ENCODE assay signal across 8 cellular contexts in the genomic region with DNA sequence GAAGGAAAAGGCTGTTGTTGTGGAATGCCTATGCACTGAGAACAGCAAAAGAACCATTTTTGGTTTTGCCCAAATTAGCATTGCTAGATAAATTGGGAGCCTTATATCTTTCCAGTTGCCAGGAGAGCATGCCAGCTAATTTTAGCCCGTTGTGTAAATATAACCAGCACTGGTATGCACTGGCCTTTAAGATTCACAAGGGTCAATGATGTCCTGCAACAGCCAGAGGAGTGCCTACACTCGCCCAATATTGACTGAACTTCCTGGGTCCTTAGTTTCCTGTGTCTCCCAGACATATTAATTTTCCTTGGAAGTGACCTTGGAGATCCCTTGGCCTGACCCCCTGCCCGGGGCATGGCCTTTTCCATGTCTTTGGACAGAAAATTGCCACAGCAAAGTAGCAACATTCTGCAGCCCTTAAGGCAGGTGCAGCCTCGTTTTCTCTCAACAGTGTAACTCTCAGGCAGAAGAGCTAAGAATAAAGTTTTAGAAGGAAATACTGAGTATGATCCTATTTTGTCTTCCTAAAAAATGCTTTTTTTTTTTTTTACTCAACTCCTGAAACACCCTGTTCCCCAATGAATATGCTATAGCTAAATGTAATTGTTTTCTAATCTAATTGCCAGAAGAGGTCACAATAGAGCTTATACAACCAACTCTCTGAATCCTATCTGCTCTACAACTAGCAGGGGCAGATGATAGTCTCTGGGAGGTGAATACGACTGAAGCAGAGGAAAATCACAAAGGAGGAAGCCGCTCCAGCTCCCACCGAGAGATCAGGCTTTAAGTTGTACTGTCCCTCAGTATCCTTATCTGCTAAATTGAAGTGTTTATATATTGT.
DNase-seq lines count a peak whose midpoint lies in the region; ATAC-seq and TF ChIP-seq lines count a peak whose summit lies in the region.

No MANE protein-coding gene starts in this region.

- intact Hi-C loops in vagina (cut with DNase I) = no loop called here
- intact Hi-C loops in activated T-helper 1 cell treated with anti-CD3 and anti-CD28 coated beads, Interleukin-12 subunit alpha, Interleukin-12 subunit beta, Interleukin-2, Interleukin-4 antibody, amounts not matched to agents 30 ng/mL and 10 ng/mL and 1 ng/mL, durations not matched to agents 14 hours and 24 hours and 36 hours (cut with micrococcal nuclease) = loop anchor here (1.0 to 10.0 kb wide), 3 partner anchors 82 to 174 kb away; no protein-coding TSS in a partner anchor

- H3K4me3 Mint-ChIP-seq in CD4-positive, CD25-positive, alpha-beta regulatory T cell = no peak overlapping the region
- no peak overlapping the region for H3K4me3 Mint-ChIP-seq in activated naive CD8-positive, alpha-beta T cell treated with anti-CD3 and anti-CD28 coated beads for 36 hours
- H3K4me3 Mint-ChIP-seq in activated T-helper 1 cell treated with anti-CD3 and anti-CD28 coated beads, Interleukin-12 subunit alpha, Interleukin-12 subunit beta, Interleukin-2, Interleukin-4 antibody, amounts not matched to agents 30 ng/mL and 10 ng/mL and 1 ng/mL, durations not matched to agents 14 hours and 24 hours and 36 hours = no peak overlapping the region

- no peak for TF ChIP-seq EP300 in Ishikawa (IDR thresholded peaks at IDR 0.05; ENCODE audit: borderline replicate concordance)

- H3K27ac ChIP-seq in CD4-positive, CD25-positive, alpha-beta regulatory T cell (ENCODE audit: insufficient read depth, low read length, poor library complexity, severe bottlenecking) = no peak overlapping the region
- H3K27ac ChIP-seq in vagina = no peak overlapping the region

- TF ChIP-seq CTCF in astrocyte of the spinal cord (IDR thresholded peaks at IDR 0.05; ENCODE audit: low read depth, low read length) (no peak), vagina (IDR thresholded peaks at IDR 0.05) (no peak)

- H3K27me3 ChIP-seq in CD4-positive, CD25-positive, alpha-beta regulatory T cell (ENCODE audit: control insufficient read depth, insufficient read depth, low read length) = peaks cover 7% of the 10 kb centered on the region
- H3K27me3 ChIP-seq in vagina = no peaks in the 10 kb centered on the region

- peak in 2 of 3 donors; percentile 26 to 38 for DNase-seq in CD4-positive, CD25-positive, alpha-beta regulatory T cell
- DNase-seq in astrocyte of the spinal cord (ENCODE audit: low read depth, low spot score) (peak; percentile 22), kidney tubule cell (ENCODE audit: low spot score) (peak; percentile 14), vagina (ENCODE audit: extremely low spot score in 2 of 2) (no peak)
- DNase-seq in activated naive CD8-positive, alpha-beta T cell treated with anti-CD3 and anti-CD28 coated beads for 36 hours = no peak
- no peak for DNase-seq in activated T-helper 1 cell treated with anti-CD3 and anti-CD28 coated beads, Interleukin-12 subunit alpha, Interleukin-12 subunit beta, Interleukin-2, Interleukin-4 antibody, amounts not matched to agents 30 ng/mL and 10 ng/mL and 1 ng/mL, durations not matched to agents 14 hours and 24 hours and 36 hours (ENCODE audit: low spot score)

- ATAC-seq in CD4-positive, CD25-positive, alpha-beta regulatory T cell (ENCODE audit: low read depth in 2 of 2) = peak; percentile 52 to 60
- ATAC-seq in HG02840 (IDR thresholded peaks at IDR 0.05; ENCODE audit: low FRiP score, unreplicated experiment) = no peak

- no peak overlapping the region for H3K4me3 ChIP-seq in CD4-positive, CD25-positive, alpha-beta regulatory T cell (ENCODE audit: low read depth, low read length)
- H3K4me3 ChIP-seq in astrocyte of the spinal cord (ENCODE audit: low read depth, low read length) (no peak overlapping the region), vagina (no peak overlapping the region)

- no peak for TF ChIP-seq POLR2A in vagina (IDR thresholded peaks at IDR 0.05)

- H3K27ac Mint-ChIP-seq in CD4-positive, CD25-positive, alpha-beta regulatory T cell = no peak overlapping the region
- no peak overlapping the region for H3K27ac Mint-ChIP-seq in activated naive CD8-positive, alpha-beta T cell treated with anti-CD3 and anti-CD28 coated beads for 36 hours
- no peak overlapping the region for H3K27ac Mint-ChIP-seq in activated T-helper 1 cell treated with anti-CD3 and anti-CD28 coated beads, Interleukin-12 subunit alpha, Interleukin-12 subunit beta, Interleukin-2, Interleukin-4 antibody, amounts not matched to agents 30 ng/mL and 10 ng/mL and 1 ng/mL, durations not matched to agents 14 hours and 24 hours and 36 hours

- H3K36me3 Mint-ChIP-seq in CD4-positive, CD25-positive, alpha-beta regulatory T cell = no peaks in the 10 kb centered on the region
- H3K36me3 Mint-ChIP-seq in activated naive CD8-positive, alpha-beta T cell treated with anti-CD3 and anti-CD28 coated beads for 36 hours = no peaks in the 10 kb centered on the region
- H3K36me3 Mint-ChIP-seq in activated T-helper 1 cell treated with anti-CD3 and anti-CD28 coated beads, Interleukin-12 subunit alpha, Interleukin-12 subunit beta, Interleukin-2, Interleukin-4 antibody, amounts not matched to agents 30 ng/mL and 10 ng/mL and 1 ng/mL, durations not matched to agents 14 hours and 24 hours and 36 hours (ENCODE audit: low read depth) = no peaks in the 10 kb centered on the region

- H3K27me3 Mint-ChIP-seq in CD4-positive, CD25-positive, alpha-beta regulatory T cell = peaks cover 24% of the 10 kb centered on the region
- no peaks in the 10 kb centered on the region for H3K27me3 Mint-ChIP-seq in activated naive CD8-positive, alpha-beta T cell treated with anti-CD3 and anti-CD28 coated beads for 36 hours
- peaks cover 7% of the 10 kb centered on the region for H3K27me3 Mint-ChIP-seq in activated T-helper 1 cell treated with anti-CD3 and anti-CD28 coated beads, Interleukin-12 subunit alpha, Interleukin-12 subunit beta, Interleukin-2, Interleukin-4 antibody, amounts not matched to agents 30 ng/mL and 10 ng/mL and 1 ng/mL, durations not matched to agents 14 hours and 24 hours and 36 hours (ENCODE audit: insufficient read depth)

- TF ChIP-seq RAD21 in Ishikawa (IDR thresholded peaks at IDR 0.05; ENCODE audit: low read depth) = peak; percentile 41

- no peaks in the 10 kb centered on the region for H3K36me3 ChIP-seq in CD4-positive, CD25-positive, alpha-beta regulatory T cell (ENCODE audit: control insufficient read depth, insufficient read depth, low read length)
- H3K36me3 ChIP-seq in vagina = no peaks in the 10 kb centered on the region

- H3K9me3 Mint-ChIP-seq in CD4-positive, CD25-positive, alpha-beta regulatory T cell = peaks cover 0 to 2% (median under 1%) of the 10 kb centered on the region in 7 donors
- H3K9me3 Mint-ChIP-seq in activated naive CD8-positive, alpha-beta T cell treated with anti-CD3 and anti-CD28 coated beads for 36 hours = peaks cover 3% of the 10 kb centered on the region
- peaks cover under 1% of the 10 kb centered on the region for H3K9me3 Mint-ChIP-seq in activated T-helper 1 cell treated with anti-CD3 and anti-CD28 coated beads, Interleukin-12 subunit alpha, Interleukin-12 subunit beta, Interleukin-2, Interleukin-4 antibody, amounts not matched to agents 30 ng/mL and 10 ng/mL and 1 ng/mL, durations not matched to agents 14 hours and 24 hours and 36 hours

- no peaks in the 10 kb centered on the region for H3K4me1 ChIP-seq in CD4-positive, CD25-positive, alpha-beta regulatory T cell (ENCODE audit: control insufficient read depth, insufficient read depth, low read length, poor library complexity, severe bottlenecking)
- no peaks in the 10 kb centered on the region for H3K4me1 ChIP-seq in vagina

- H3K9me3 ChIP-seq in CD4-positive, CD25-positive, alpha-beta regulatory T cell (ENCODE audit: control insufficient read depth in 2 of 2, low read length in 2 of 2) = no peaks in the 10 kb centered on the region
- no peaks in the 10 kb centered on the region for H3K9me3 ChIP-seq in vagina

- in situ Hi-C loops in astrocyte of the spinal cord (cut with HindIII; ENCODE audit: low sequenced_read_pairs) = no loop called here

- H3K4me1 Mint-ChIP-seq in CD4-positive, CD25-positive, alpha-beta regulatory T cell = no peaks in the 10 kb centered on the region
- H3K4me1 Mint-ChIP-seq in activated naive CD8-positive, alpha-beta T cell treated with anti-CD3 and anti-CD28 coated beads for 36 hours = no peaks in the 10 kb centered on the region
- H3K4me1 Mint-ChIP-seq in activated T-helper 1 cell treated with anti-CD3 and anti-CD28 coated beads, Interleukin-12 subunit alpha, Interleukin-12 subunit beta, Interleukin-2, Interleukin-4 antibody, amounts not matched to agents 30 ng/mL and 10 ng/mL and 1 ng/mL, durations not matched to agents 14 hours and 24 hours and 36 hours (ENCODE audit: low read depth) = no peaks in the 10 kb centered on the region

TF ChIP-seq in Ishikawa, 13 proteins besides CTCF, POLR2A, EP300 and RAD21:
- no peak for TF ChIP-seq CEBPB (IDR thresholded peaks at IDR 0.05)
- TF ChIP-seq EGR1 (IDR thresholded peaks at IDR 0.05) = no peak
- TF ChIP-seq TEAD4 (IDR thresholded peaks at IDR 0.05) = no peak
- no peak for TF ChIP-seq USF1 (IDR thresholded peaks at IDR 0.05)
- TF ChIP-seq YY1 (IDR thresholded peaks at IDR 0.05; ENCODE audit: low read depth) = no peak

Comparison
In these comparisons a context has a peak if more than half of its experiments do, and no peak if none do; other contexts are left out.
1. DNase-seq: peak in CD4-positive, CD25-positive, alpha-beta regulatory T cell (2 of 3), astrocyte of the spinal cord (single experiment) and kidney tubule cell (single experiment); none in activated naive CD8-positive, alpha-beta T cell treated with anti-CD3 and anti-CD28 coated beads for 36 hours (single experiment), vagina (0 of 2) and activated T-helper 1 cell treated with anti-CD3 and anti-CD28 coated beads, Interleukin-12 subunit alpha, Interleukin-12 subunit beta, Interleukin-2, Interleukin-4 antibody, amounts not matched to agents 30 ng/mL and 10 ng/mL and 1 ng/mL, durations not matched to agents 14 hours and 24 hours and 36 hours (single experiment).